In the genomic region with DNA sequence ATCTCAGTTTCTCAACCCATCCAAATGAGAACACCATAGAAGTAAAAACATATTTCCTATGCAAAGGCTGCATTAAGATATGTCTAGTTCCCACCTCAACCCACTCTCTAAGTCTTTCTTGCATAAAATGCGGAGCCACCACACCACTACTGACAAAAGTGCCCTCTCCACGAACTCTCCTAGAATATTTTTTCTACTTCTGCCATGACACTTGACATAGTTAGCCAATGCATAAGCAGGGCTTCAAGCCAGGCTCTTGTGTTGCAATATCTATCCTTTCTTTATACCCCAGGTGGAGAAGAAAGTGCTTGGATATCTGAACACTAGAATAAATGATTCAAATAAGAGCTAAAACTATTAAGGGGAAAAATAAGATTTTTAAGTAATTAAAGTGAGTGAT, we compare ENCODE assay signal across 24 cellular contexts.
"Had no signal": no experiment of that assay in that cellular context is flagged by ENCODE, and none has a peak within 500 bp of the region (broad histone marks: within the 10 kb centered on the region; RNA-seq: fewer than 3 reads in every experiment).

No MANE protein-coding gene starts in this region.

- H3K9me3 ChIP-seq: colonic mucosa, esophagus squamous epithelium, gastroesophageal sphincter, heart left ventricle, mucosa of descending colon had no signal

- H3K36me3 ChIP-seq: colonic mucosa, esophagus squamous epithelium, gastroesophageal sphincter, heart left ventricle had no signal

- H3K4me2 ChIP-seq: hepatocyte had no signal

- H3K79me2 ChIP-seq: hepatocyte had no signal

- H3K27ac ChIP-seq: colonic mucosa, epithelial cell of prostate, esophagus squamous epithelium, foreskin keratinocyte, gastroesophageal sphincter, heart left ventricle, hepatocyte had no signal

- H2AFZ ChIP-seq: hepatocyte had no signal

- ATAC-seq: effector memory CD8-positive, alpha-beta T cell; esophagus mucosa; foreskin keratinocyte; gastroesophageal sphincter; heart left ventricle; left colon; left lobe of liver; left ventricle myocardium superior; mucosa of descending colon had no signal

- H3K4me1 ChIP-seq: colonic mucosa, esophagus squamous epithelium, foreskin keratinocyte, gastroesophageal sphincter, heart left ventricle had no signal

- DNase-seq: colonic mucosa; cortex of kidney; effector CD8-positive, alpha-beta T cell; effector memory CD8-positive, alpha-beta T cell; endodermal cell; erythroblast; esophagus squamous epithelium; foreskin keratinocyte; heart left ventricle; hypothalamus; immature natural killer cell; islet precursor cell; kidney; kidney glomerular epithelial cell; left colon; left ventricle myocardium superior; mesenchymal stem cell; mucosa of descending colon; naive B cell had no signal

- H3K27me3 ChIP-seq: colonic mucosa, esophagus squamous epithelium, foreskin keratinocyte, gastroesophageal sphincter, heart left ventricle, hepatocyte had no signal

- H3K4me3 ChIP-seq: colonic mucosa, esophagus squamous epithelium, gastroesophageal sphincter, heart left ventricle, hepatocyte, mucosa of descending colon had no signal
